1 cellular context compared by ENCODE assay signal in the genomic region with DNA sequence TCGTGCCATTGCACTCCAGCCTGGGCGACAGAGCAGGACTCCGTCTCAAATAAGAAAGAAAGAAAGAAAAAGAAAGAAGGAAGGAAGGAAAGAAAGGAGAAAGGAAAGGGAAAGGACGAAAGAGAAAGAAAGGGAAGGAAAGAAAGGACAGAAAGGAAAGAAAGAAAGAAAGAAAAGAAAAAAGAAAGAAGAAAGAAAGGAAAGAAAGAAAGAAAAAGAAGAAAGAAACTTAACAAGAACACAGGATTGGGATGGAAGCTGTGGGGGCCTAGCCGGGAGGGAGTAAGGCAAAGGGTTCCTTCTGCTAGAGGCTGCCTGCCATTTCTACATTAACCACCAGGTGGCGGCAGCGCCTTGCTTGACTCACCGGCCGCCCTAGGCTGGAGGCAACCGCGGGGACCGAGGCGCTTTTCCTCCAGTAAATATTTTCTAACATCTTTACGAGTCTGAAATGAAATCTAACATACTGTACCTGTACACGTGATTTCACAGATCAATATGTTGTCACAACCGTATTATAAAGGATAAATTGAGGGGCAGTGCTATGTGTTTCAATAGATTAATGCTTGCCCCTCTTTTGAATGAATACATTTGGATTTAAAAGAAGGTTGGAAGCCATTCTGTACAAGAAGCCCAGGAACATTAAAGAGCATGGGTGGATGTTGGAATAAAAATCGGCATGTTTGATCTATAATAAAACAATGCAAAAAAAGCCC.
A peak's percentile ranks its signal among the peaks of the same experiment; 100 is the strongest.
TF ChIP-seq lines count a peak whose summit lies in the region.

No MANE protein-coding gene starts in this region.

TF ChIP-seq in HepG2, 621 proteins besides CTCF, POLR2A, EP300 and RAD21 (continued from another document and continues in another):
- TF ChIP-seq ARID4A (CRISPR knock-in tag; IDR thresholded peaks at IDR 0.05; ENCODE audit: borderline replicate concordance) (peak; percentile 52; the same call in 1 of the 2 replicates), ZNF343 (CRISPR knock-in tag; IDR thresholded peaks at IDR 0.05) (no peak), ZNF674 (CRISPR knock-in tag; IDR thresholded peaks at IDR 0.05; ENCODE audit: low read depth) (no peak), ZNF230 (CRISPR knock-in tag; IDR thresholded peaks at IDR 0.05) (no peak), ZNF678 (CRISPR knock-in tag; IDR thresholded peaks at IDR 0.05) (no peak), STAT5B (CRISPR knock-in tag; IDR thresholded peaks at IDR 0.05) (no peak), MLX (CRISPR knock-in tag; IDR thresholded peaks at IDR 0.05) (no peak), ZNF256 (CRISPR knock-in tag; conservative IDR thresholded peaks at IDR 0.05) (no peak), ZNF121 (CRISPR knock-in tag; IDR thresholded peaks at IDR 0.05) (no peak), ELF3 (CRISPR knock-in tag; IDR thresholded peaks at IDR 0.05) (0 out of 2 replicates have a peak, but pooled peaks have one; percentile 29), YY1 (IDR thresholded peaks at IDR 0.05; ENCODE audit: insufficient read depth, insufficient replicate concordance, low read depth, low read length) (peak; percentile 59), ZFY (CRISPR knock-in tag; IDR thresholded peaks at IDR 0.05) (no peak), PHF8 (CRISPR knock-in tag; IDR thresholded peaks at IDR 0.05) (no peak), ZFAT (CRISPR knock-in tag; conservative IDR thresholded peaks at IDR 0.05) (no peak), ZBTB46 (CRISPR knock-in tag; IDR thresholded peaks at IDR 0.05; ENCODE audit: borderline replicate concordance) (no peak), KLF16 (CRISPR knock-in tag; IDR thresholded peaks at IDR 0.05) (0 out of 4 replicates have a peak, but pooled peaks of 1 of the 2 experiments have one; percentile 54), MTF1 (CRISPR knock-in tag; IDR thresholded peaks at IDR 0.05) (no peak), CEBPG (CRISPR knock-in tag; IDR thresholded peaks at IDR 0.05) (no peak; the same call in 1 of the 2 replicates), IRF2 (CRISPR knock-in tag; IDR thresholded peaks at IDR 0.05) (0 out of 2 replicates have a peak, but pooled peaks have one; percentile 21), ZSCAN30 (CRISPR knock-in tag; IDR thresholded peaks at IDR 0.05) (no peak), ZNF441 (CRISPR knock-in tag; IDR thresholded peaks at IDR 0.05; ENCODE audit: borderline replicate concordance) (no peak), ZSCAN9 (CRISPR knock-in tag; IDR thresholded peaks at IDR 0.05; ENCODE audit: borderline replicate concordance) (peak; percentile 38; the same call in 1 of the 2 replicates), ZSCAN20 (CRISPR knock-in tag; IDR thresholded peaks at IDR 0.05; ENCODE audit: borderline replicate concordance) (0 out of 2 replicates have a peak, but pooled peaks have one; percentile 29), KLF6 (CRISPR knock-in tag; IDR thresholded peaks at IDR 0.05) (peak; percentile 73; the same call in 1 of the 2 replicates), GATAD1 (CRISPR knock-in tag; IDR thresholded peaks at IDR 0.05) (peak; percentile 57; the same call in 1 of the 2 replicates), CSRNP1 (CRISPR knock-in tag; IDR thresholded peaks at IDR 0.05) (no peak), ZNF687 (CRISPR knock-in tag; IDR thresholded peaks at IDR 0.05) (peak; percentile 34; the same call in 1 of the 2 replicates), HOXD1 (CRISPR knock-in tag; IDR thresholded peaks at IDR 0.05) (no peak), RBM39 (IDR thresholded peaks at IDR 0.05; ENCODE audit: low read depth, low read length, poor library complexity, severe bottlenecking) (peak; percentile 63), MAZ (IDR thresholded peaks at IDR 0.05; ENCODE audit: borderline replicate concordance, low read depth, low read length) (peak; percentile 81), MAZ (CRISPR knock-in tag; IDR thresholded peaks at IDR 0.05; ENCODE audit: low read depth) (no peak)
- TF ChIP-seq, protein P1, sequence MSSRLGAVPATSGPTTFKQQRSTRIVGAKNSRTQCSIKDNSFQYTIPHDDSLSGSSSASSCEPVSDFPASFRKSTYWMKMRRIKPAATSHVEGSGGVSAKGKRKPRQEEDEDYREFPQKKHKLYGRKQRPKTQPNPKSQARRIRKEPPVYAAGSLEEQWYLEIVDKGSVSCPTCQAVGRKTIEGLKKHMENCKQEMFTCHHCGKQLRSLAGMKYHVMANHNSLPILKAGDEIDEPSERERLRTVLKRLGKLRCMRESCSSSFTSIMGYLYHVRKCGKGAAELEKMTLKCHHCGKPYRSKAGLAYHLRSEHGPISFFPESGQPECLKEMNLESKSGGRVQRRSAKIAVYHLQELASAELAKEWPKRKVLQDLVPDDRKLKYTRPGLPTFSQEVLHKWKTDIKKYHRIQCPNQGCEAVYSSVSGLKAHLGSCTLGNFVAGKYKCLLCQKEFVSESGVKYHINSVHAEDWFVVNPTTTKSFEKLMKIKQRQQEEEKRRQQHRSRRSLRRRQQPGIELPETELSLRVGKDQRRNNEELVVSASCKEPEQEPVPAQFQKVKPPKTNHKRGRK (CRISPR knock-in tag; IDR thresholded peaks at IDR 0.05), result peak; percentile 99
- TF ChIP-seq, protein P2, sequence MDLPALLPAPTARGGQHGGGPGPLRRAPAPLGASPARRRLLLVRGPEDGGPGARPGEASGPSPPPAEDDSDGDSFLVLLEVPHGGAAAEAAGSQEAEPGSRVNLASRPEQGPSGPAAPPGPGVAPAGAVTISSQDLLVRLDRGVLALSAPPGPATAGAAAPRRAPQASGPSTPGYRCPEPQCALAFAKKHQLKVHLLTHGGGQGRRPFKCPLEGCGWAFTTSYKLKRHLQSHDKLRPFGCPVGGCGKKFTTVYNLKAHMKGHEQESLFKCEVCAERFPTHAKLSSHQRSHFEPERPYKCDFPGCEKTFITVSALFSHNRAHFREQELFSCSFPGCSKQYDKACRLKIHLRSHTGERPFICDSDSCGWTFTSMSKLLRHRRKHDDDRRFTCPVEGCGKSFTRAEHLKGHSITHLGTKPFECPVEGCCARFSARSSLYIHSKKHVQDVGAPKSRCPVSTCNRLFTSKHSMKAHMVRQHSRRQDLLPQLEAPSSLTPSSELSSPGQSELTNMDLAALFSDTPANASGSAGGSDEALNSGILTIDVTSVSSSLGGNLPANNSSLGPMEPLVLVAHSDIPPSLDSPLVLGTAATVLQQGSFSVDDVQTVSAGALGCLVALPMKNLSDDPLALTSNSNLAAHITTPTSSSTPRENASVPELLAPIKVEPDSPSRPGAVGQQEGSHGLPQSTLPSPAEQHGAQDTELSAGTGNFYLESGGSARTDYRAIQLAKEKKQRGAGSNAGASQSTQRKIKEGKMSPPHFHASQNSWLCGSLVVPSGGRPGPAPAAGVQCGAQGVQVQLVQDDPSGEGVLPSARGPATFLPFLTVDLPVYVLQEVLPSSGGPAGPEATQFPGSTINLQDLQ (CRISPR knock-in tag; IDR thresholded peaks at IDR 0.05), result no peak
- TF ChIP-seq, protein P3, sequence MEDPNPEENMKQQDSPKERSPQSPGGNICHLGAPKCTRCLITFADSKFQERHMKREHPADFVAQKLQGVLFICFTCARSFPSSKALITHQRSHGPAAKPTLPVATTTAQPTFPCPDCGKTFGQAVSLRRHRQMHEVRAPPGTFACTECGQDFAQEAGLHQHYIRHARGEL (CRISPR knock-in tag; IDR thresholded peaks at IDR 0.05), result no peak
- TF ChIP-seq, protein P4, sequence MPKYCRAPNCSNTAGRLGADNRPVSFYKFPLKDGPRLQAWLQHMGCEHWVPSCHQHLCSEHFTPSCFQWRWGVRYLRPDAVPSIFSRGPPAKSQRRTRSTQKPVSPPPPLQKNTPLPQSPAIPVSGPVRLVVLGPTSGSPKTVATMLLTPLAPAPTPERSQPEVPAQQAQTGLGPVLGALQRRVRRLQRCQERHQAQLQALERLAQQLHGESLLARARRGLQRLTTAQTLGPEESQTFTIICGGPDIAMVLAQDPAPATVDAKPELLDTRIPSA (CRISPR knock-in tag; IDR thresholded peaks at IDR 0.05; ENCODE audit: borderline replicate concordance), result no peak
